1 cellular context compared by ENCODE assay signal in the genomic region with DNA sequence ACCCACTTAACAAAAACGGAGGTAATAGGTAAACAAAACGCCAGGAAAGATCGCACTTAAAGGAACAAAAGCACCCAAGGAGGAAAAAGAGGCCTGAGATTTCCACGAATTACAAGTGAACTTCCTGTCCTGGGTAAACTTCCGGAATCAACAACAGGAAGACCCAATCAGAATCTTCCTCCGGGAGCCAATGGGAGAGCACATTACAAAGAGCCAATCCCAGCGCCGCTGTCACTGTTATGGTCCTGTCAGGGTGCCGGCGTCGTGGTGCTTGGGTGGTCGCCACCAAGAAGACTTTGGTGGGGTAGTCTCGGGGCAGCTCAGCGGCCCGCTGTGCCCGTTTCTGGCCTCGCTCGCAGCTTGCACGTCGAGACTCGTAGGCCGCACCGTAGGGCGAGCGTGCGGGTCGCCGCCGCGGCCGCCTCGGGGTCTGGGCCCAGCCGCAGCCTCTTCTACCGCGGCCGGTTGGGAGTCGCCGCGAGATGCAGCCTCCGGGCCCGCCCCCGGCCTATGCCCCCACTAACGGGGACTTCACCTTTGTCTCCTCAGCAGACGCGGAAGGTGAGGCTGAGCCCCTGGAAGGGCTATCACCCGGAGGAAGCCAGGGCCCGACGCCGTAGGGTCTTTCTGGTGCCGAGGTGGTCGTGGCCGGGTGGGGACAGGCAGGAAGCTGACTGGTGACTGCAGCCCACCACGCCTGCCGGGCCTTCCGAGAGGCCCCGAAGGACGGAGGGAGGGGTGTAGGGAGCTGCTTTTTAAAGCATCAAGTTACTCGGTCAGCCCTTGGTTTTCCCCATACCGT.
TF ChIP-seq lines count a peak whose summit lies in the region.

Gene YIPF4, plus strand, starts transcription at position 231 of the 802 bp plus-strand sequence. Its CDS starts 252 bp downstream, at position 483.

TF ChIP-seq in HepG2, 621 proteins besides CTCF, POLR2A, EP300 and RAD21 (continued from another document and continues in another):
- TF ChIP-seq, protein P1, sequence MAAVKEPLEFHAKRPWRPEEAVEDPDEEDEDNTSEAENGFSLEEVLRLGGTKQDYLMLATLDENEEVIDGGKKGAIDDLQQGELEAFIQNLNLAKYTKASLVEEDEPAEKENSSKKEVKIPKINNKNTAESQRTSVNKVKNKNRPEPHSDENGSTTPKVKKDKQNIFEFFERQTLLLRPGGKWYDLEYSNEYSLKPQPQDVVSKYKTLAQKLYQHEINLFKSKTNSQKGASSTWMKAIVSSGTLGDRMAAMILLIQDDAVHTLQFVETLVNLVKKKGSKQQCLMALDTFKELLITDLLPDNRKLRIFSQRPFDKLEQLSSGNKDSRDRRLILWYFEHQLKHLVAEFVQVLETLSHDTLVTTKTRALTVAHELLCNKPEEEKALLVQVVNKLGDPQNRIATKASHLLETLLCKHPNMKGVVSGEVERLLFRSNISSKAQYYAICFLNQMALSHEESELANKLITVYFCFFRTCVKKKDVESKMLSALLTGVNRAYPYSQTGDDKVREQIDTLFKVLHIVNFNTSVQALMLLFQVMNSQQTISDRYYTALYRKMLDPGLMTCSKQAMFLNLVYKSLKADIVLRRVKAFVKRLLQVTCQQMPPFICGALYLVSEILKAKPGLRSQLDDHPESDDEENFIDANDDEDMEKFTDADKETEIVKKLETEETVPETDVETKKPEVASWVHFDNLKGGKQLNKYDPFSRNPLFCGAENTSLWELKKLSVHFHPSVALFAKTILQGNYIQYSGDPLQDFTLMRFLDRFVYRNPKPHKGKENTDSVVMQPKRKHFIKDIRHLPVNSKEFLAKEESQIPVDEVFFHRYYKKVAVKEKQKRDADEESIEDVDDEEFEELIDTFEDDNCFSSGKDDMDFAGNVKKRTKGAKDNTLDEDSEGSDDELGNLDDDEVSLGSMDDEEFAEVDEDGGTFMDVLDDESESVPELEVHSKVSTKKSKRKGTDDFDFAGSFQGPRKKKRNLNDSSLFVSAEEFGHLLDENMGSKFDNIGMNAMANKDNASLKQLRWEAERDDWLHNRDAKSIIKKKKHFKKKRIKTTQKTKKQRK (IDR thresholded peaks at IDR 0.05; ENCODE audit: low read length), result no peak
- TF ChIP-seq, protein P2, sequence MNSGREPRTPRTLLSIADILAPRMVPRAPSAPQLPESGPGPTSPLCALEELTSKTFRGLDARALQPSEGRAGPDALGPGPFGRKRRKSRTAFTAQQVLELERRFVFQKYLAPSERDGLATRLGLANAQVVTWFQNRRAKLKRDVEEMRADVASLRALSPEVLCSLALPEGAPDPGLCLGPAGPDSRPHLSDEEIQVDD (CRISPR knock-in tag; IDR thresholded peaks at IDR 0.05; ENCODE audit: borderline replicate concordance), result 0 out of 2 replicates have a peak, but pooled peaks have one; percentile 53
- no peak for TF ChIP-seq ZNF629 (CRISPR knock-in tag; conservative IDR thresholded peaks at IDR 0.05)
- TF ChIP-seq ZNF136 (CRISPR knock-in tag; IDR thresholded peaks at IDR 0.05; ENCODE audit: low read depth), result no peak
- no peak; the same call in 1 of the 2 replicates for TF ChIP-seq PAXIP1 (CRISPR knock-in tag; conservative IDR thresholded peaks at IDR 0.05)
- peak; percentile 95 for TF ChIP-seq ZBTB38 (CRISPR knock-in tag; IDR thresholded peaks at IDR 0.05)
- TF ChIP-seq GZF1 (CRISPR knock-in tag; IDR thresholded peaks at IDR 0.05), result no peak; the same call in 1 of the 2 replicates
- peak; percentile 67 for TF ChIP-seq TFDP2 (CRISPR knock-in tag; IDR thresholded peaks at IDR 0.05)
- peak; percentile 88 for TF ChIP-seq FOXP1 (IDR thresholded peaks at IDR 0.05)
- peak; percentile 86 for TF ChIP-seq FOXP1 (CRISPR knock-in tag; IDR thresholded peaks at IDR 0.05)
- peak; percentile 9 for TF ChIP-seq SKI (IDR thresholded peaks at IDR 0.05; ENCODE audit: partially characterized antibody)
- peak; percentile 98 for TF ChIP-seq GLI4 (CRISPR knock-in tag; IDR thresholded peaks at IDR 0.05; ENCODE audit: borderline replicate concordance)
- no peak for TF ChIP-seq ATAD3A (CRISPR knock-in tag; IDR thresholded peaks at IDR 0.05)
- 0 out of 2 replicates have a peak, but pooled peaks have one; percentile 83 for TF ChIP-seq ZNF737 (CRISPR knock-in tag; IDR thresholded peaks at IDR 0.05; ENCODE audit: borderline replicate concordance)
- 0 out of 2 replicates have a peak, but pooled peaks have one; percentile 70 for TF ChIP-seq ZNF260 (CRISPR knock-in tag; IDR thresholded peaks at IDR 0.05; ENCODE audit: borderline replicate concordance, low read depth)
- TF ChIP-seq ZNF567 (CRISPR knock-in tag; IDR thresholded peaks at IDR 0.05; ENCODE audit: borderline replicate concordance), result peak; percentile 89; the same call in 1 of the 2 replicates
- TF ChIP-seq NR2F2 (IDR thresholded peaks at IDR 0.05; ENCODE audit: borderline replicate concordance, low read depth), result peak; percentile 3; the same call in 1 of the 2 replicates
- TF ChIP-seq HIVEP1 (CRISPR knock-in tag; IDR thresholded peaks at IDR 0.05), result peak; percentile 67; the same call in 1 of the 2 replicates
- no peak for TF ChIP-seq ZFP36 (IDR thresholded peaks at IDR 0.05; ENCODE audit: borderline replicate concordance, low read depth, low read length, partially characterized antibody)
- no peak for TF ChIP-seq MZF1 (CRISPR knock-in tag; IDR thresholded peaks at IDR 0.05; ENCODE audit: borderline replicate concordance)
- peak; percentile 28; the same call in 1 of the 2 replicates for TF ChIP-seq NR2F6 (IDR thresholded peaks at IDR 0.05)
- TF ChIP-seq NR2F6 (CRISPR knock-in tag; IDR thresholded peaks at IDR 0.05), result no peak
- TF ChIP-seq TMF1 (CRISPR knock-in tag; IDR thresholded peaks at IDR 0.05; ENCODE audit: low read depth), result peak; percentile 82
- TF ChIP-seq RERE (CRISPR knock-in tag; IDR thresholded peaks at IDR 0.05; ENCODE audit: low read depth), result no peak
- no peak for TF ChIP-seq CSRNP2 (CRISPR knock-in tag; conservative IDR thresholded peaks at IDR 0.05; ENCODE audit: low read depth)
- no peak for TF ChIP-seq ONECUT2 (CRISPR knock-in tag; IDR thresholded peaks at IDR 0.05)
- TF ChIP-seq, protein P3, sequence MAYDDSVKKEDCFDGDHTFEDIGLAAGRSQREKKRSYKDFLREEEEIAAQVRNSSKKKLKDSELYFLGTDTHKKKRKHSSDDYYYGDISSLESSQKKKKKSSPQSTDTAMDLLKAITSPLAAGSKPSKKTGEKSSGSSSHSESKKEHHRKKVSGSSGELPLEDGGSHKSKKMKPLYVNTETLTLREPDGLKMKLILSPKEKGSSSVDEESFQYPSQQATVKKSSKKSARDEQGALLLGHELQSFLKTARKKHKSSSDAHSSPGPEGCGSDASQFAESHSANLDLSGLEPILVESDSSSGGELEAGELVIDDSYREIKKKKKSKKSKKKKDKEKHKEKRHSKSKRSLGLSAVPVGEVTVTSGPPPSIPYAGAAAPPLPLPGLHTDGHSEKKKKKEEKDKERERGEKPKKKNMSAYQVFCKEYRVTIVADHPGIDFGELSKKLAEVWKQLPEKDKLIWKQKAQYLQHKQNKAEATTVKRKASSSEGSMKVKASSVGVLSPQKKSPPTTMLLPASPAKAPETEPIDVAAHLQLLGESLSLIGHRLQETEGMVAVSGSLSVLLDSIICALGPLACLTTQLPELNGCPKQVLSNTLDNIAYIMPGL (CRISPR knock-in tag; IDR thresholded peaks at IDR 0.05; ENCODE audit: borderline replicate concordance in 1 of 2, low read depth in 1 of 2), result peak; percentile 83 to 88; a peak in 3 of 4 replicates
- TF ChIP-seq CBX1 (IDR thresholded peaks at IDR 0.05; ENCODE audit: low read depth), result peak; percentile 25
- peak; percentile 82 for TF ChIP-seq JARID2 (CRISPR knock-in tag; IDR thresholded peaks at IDR 0.05; ENCODE audit: insufficient replicate concordance)
- no peak for TF ChIP-seq USF2 (IDR thresholded peaks at IDR 0.05; ENCODE audit: low read depth, low read length)
- no peak for TF ChIP-seq USF2 (CRISPR knock-in tag; IDR thresholded peaks at IDR 0.05; ENCODE audit: borderline replicate concordance)
- peak; percentile 97 for TF ChIP-seq NFYC (CRISPR knock-in tag; IDR thresholded peaks at IDR 0.05)
